14 cellular contexts compared by ENCODE assay signal in genomic region chr17:50804749-50805475, GRCh38. TPM values are rescaled to one million over a fixed set of nuclear protein-coding genes. Genes with fewer than 3 reads are reported as not detected.
DNase-seq lines count a peak whose midpoint lies in the region; ATAC-seq, FAIRE-seq and TF ChIP-seq lines count a peak whose summit lies in the region.
"Not testable (repeated sequence)": the region's sequence is repeated elsewhere in the genome, so short reads cannot be mapped to it uniquely, and the experiment has no call there.
"Had no signal": no experiment of that assay in that cellular context is flagged by ENCODE, and none has a peak within 500 bp of the region (broad histone marks: within the 10 kb centered on the region; RNA-seq: fewer than 3 reads in every experiment).

No MANE protein-coding gene starts in this region.

- H3K27ac ChIP-seq in body of pancreas (peak overlapping the region; percentile 32 to 64 (median 55)), right lobe of liver (peak overlapping the region in 2 of 3 donors; percentile 44 to 93)
- H3K27ac ChIP-seq in keratinocyte (ENCODE audit: control insufficient read depth, insufficient read depth, low read length); trophoblast cell (ENCODE audit: low read depth, low read length): not testable (repeated sequence)

- not testable (repeated sequence) for TF ChIP-seq CTCF in body of pancreas (IDR thresholded peaks at IDR 0.05); keratinocyte (optimal IDR thresholded peaks at IDR 0.05 in 1 of 3, IDR thresholded peaks at IDR 0.05 in 1 of 3, conservative IDR thresholded peaks at IDR 0.05 in 1 of 3; ENCODE audit: extremely low read depth in 1 of 3, insufficient read depth in 2 of 3, low read length in 3 of 3); right lobe of liver (IDR thresholded peaks at IDR 0.05)

- not testable (repeated sequence) for H3K9me3 Mint-ChIP-seq in activated T-cell treated with anti-CD3 and anti-CD28 coated beads, Interleukin-2, amount 50 U/mL, for 72 hours

- H3K9me3 ChIP-seq in body of pancreas; keratinocyte (ENCODE audit: control insufficient read depth, low read depth, low read length); right lobe of liver; trophoblast cell (ENCODE audit: insufficient read depth, low read depth, low read length): not testable (repeated sequence)

- not testable (repeated sequence) for H3K23ac ChIP-seq in trophoblast cell (ENCODE audit: low read length)

- not testable (repeated sequence) for H3K4ac ChIP-seq in trophoblast cell (ENCODE audit: low read depth, low read length)

- not testable (repeated sequence) for H3K9ac ChIP-seq in keratinocyte (ENCODE audit: control insufficient read depth, extremely low read depth, insufficient read depth, low read length); trophoblast cell (ENCODE audit: low read length)

- H3K4me3 Mint-ChIP-seq in activated T-cell treated with anti-CD3 and anti-CD28 coated beads, Interleukin-2, amount 50 U/mL, for 72 hours: not testable (repeated sequence)

- H3K4me1 ChIP-seq in body of pancreas (peaks cover 26% of the 10 kb centered on the region), keratinocyte (ENCODE audit: control insufficient read depth, extremely low read depth, insufficient read depth, low read length) (peaks cover 31% of the 10 kb centered on the region), right lobe of liver (peaks cover 0 to 73% (median 35%) of the 10 kb centered on the region in 4 donors)
- H3K4me1 ChIP-seq in trophoblast cell (ENCODE audit: control insufficient read depth in 1 of 2, insufficient read depth in 2 of 2, low read length in 2 of 2): not testable (repeated sequence)

- H4K20me1 ChIP-seq in keratinocyte (ENCODE audit: control insufficient read depth, extremely low read depth, insufficient read depth, low read length): not testable (repeated sequence)

- not testable (repeated sequence) for H3K14ac ChIP-seq in trophoblast cell (ENCODE audit: low read length)

- dilution Hi-C loops in keratinocyte (cut with MboI; ENCODE audit: extremely low pct_ligation_motif_present, low sequenced_read_pairs): not testable (repeated sequence)

- not testable (repeated sequence) for H3K27me3 Mint-ChIP-seq in activated T-cell treated with anti-CD3 and anti-CD28 coated beads, Interleukin-2, amount 50 U/mL, for 72 hours (ENCODE audit: low read depth)

- H3K79me2 ChIP-seq in keratinocyte (ENCODE audit: control insufficient read depth, insufficient read depth, low read length); trophoblast cell (ENCODE audit: control insufficient read depth, insufficient read depth, low read length, poor library complexity): not testable (repeated sequence)

- not testable (repeated sequence) for H2AK5ac ChIP-seq in trophoblast cell (ENCODE audit: low read length)

- not testable (repeated sequence) for H2AFZ ChIP-seq in keratinocyte (ENCODE audit: control insufficient read depth, low read length); trophoblast cell (ENCODE audit: insufficient read depth, low read length, poor library complexity)

- intact Hi-C loops in body of pancreas (cut with DNase I); right lobe of liver (cut with DNase I): not testable (repeated sequence)

- H3K4me1 Mint-ChIP-seq in activated T-cell treated with anti-CD3 and anti-CD28 coated beads, Interleukin-2, amount 50 U/mL, for 72 hours (ENCODE audit: low read depth): not testable (repeated sequence)

- not testable (repeated sequence) for ATAC-seq in activated T-cell treated with anti-CD3 and anti-CD28 coated beads, Interleukin-2, amount 50 U/mL, for 72 hours (replicated peaks in 1 of 2); body of pancreas; right lobe of liver

- not testable (repeated sequence) for H3K4me3 ChIP-seq in body of pancreas; keratinocyte (ENCODE audit: control insufficient read depth in 2 of 3, extremely low read depth in 1 of 3, insufficient read depth in 2 of 3, low read depth in 1 of 3, low read length in 3 of 3); right lobe of liver; trophoblast cell (ENCODE audit: low read depth, low read length)

- DNase-seq in activated T-cell treated with anti-CD3 and anti-CD28 coated beads, Interleukin-2, amount 50 U/mL, for 72 hours; body of pancreas; keratinocyte (ENCODE audit: low read depth, low spot score); trophoblast cell: not testable (repeated sequence)
- peak in 1 of 3 donors; percentile 41 for DNase-seq in right lobe of liver

- not testable (repeated sequence) for H3K18ac ChIP-seq in trophoblast cell (ENCODE audit: low read length)

- FAIRE-seq in keratinocyte (lab: Jason Lieb, UNC): peak; percentile 5

- not testable (repeated sequence) for H2BK5ac ChIP-seq in trophoblast cell (ENCODE audit: low read depth, low read length, poor library complexity)

- H3K27ac Mint-ChIP-seq in activated T-cell treated with anti-CD3 and anti-CD28 coated beads, Interleukin-2, amount 50 U/mL, for 72 hours: peak overlapping the region; percentile 8

- not testable (repeated sequence) for H3K36me3 Mint-ChIP-seq in activated T-cell treated with anti-CD3 and anti-CD28 coated beads, Interleukin-2, amount 50 U/mL, for 72 hours (ENCODE audit: insufficient read depth in 2 of 2)

- H3K9me1 ChIP-seq in keratinocyte (ENCODE audit: control insufficient read depth, extremely low read depth, insufficient read depth, low read length): not testable (repeated sequence)

- WGBS in body of pancreas, 2 donors: 81 to 89% methylated on average over 13 of the region's 13 CpGs
- WGBS in right lobe of liver (ENCODE audit: insufficient coverage, low coverage, low lambda C conversion rate, missing lambda C conversion rate): 77% methylated on average over 11 of the region's 13 CpGs
- whole genome bisulfite sequencing in trophoblast cell (ENCODE audit: extremely low coverage, insufficient coverage, insufficient read length): no CpG with 5 or more reads among the region's 13 CpGs

- H3K36me3 ChIP-seq in body of pancreas (replicated peaks in 1 of 2; ENCODE audit: insufficient read depth in 1 of 2, low read depth in 2 of 2); keratinocyte (ENCODE audit: control insufficient read depth in 2 of 2, extremely low read depth in 1 of 2, insufficient read depth in 2 of 2, low read length in 2 of 2); right lobe of liver; trophoblast cell (ENCODE audit: control insufficient read depth in 1 of 2, insufficient read depth in 2 of 2, low read length in 2 of 2): not testable (repeated sequence)

- H2BK120ac ChIP-seq in trophoblast cell (ENCODE audit: insufficient read depth, low read length, poor library complexity): not testable (repeated sequence)

- H3K79me1 ChIP-seq in trophoblast cell (ENCODE audit: low read length): not testable (repeated sequence)

- H4K12ac ChIP-seq in trophoblast cell (ENCODE audit: low read depth, low read length): not testable (repeated sequence)

- H3K27me3 ChIP-seq in body of pancreas; keratinocyte (ENCODE audit: control insufficient read depth, extremely low read depth, insufficient read depth, low read length); right lobe of liver; trophoblast cell (ENCODE audit: insufficient read depth, low read length): not testable (repeated sequence)

- TF ChIP-seq POLR2A in body of pancreas (IDR thresholded peaks at IDR 0.05); right lobe of liver (IDR thresholded peaks at IDR 0.05): not testable (repeated sequence)

- not testable (repeated sequence) for H2BK12ac ChIP-seq in trophoblast cell (ENCODE audit: low read length)

- not testable (repeated sequence) for H3K4me2 ChIP-seq in keratinocyte (ENCODE audit: control insufficient read depth, extremely low read depth, insufficient read depth, low read depth, low read length); trophoblast cell (ENCODE audit: low read length)

- H4K91ac ChIP-seq in trophoblast cell (ENCODE audit: low read depth, low read length): peak overlapping the region; percentile 26

- not testable (repeated sequence) for H4K8ac ChIP-seq in trophoblast cell (ENCODE audit: low read depth, low read length)

RNA-seq across cellular contexts. Expression of gene WFIKKN2, which starts 30.5 kb away (rescaled TPM):
- total RNA-seq in activated T-cell treated with anti-CD3 and anti-CD28 coated beads, Interleukin-2, amount 50 U/mL, for 72 hours: not detected
- under 1 TPM; 0.26 to 0.66 TPM for total RNA-seq in body of pancreas
- not detected in 3 replicates for polyA plus RNA-seq in keratinocyte
- not detected for polyA plus RNA-seq in keratinocyte (2011; ENCODE audit: low read depth)
- not detected in 2 replicates for polyA plus RNA-seq in keratinocyte (2011; cell fraction: cytosol; rRNA removed)
- polyA plus RNA-seq in keratinocyte (2011; cell fraction: nucleus; rRNA removed): not detected in 2 replicates
- not detected in 2 replicates for polyA plus RNA-seq in keratinocyte (2012; ENCODE audit: low replicate concordance)
- not detected in 3 replicates for polyA minus RNA-seq in keratinocyte
- not detected for polyA minus RNA-seq in keratinocyte (2011; cell fraction: cytosol; rRNA and poly(A)+ RNA removed)
- not detected in 2 replicates for polyA minus RNA-seq in keratinocyte (2011; cell fraction: nucleus; rRNA and poly(A)+ RNA removed)
- total RNA-seq in right lobe of liver: not detected
- not detected in 2 replicates for polyA plus RNA-seq in trophoblast cell (2013)
- total RNA-seq: A673; CD4-positive, alpha-beta memory T cell; CD4-positive, CD25-positive, alpha-beta regulatory T cell; CD8-positive, alpha-beta memory T cell; Daoy; G401 had no signal
- polyA plus RNA-seq: CD14-positive monocyte; CD4-positive, alpha-beta memory T cell; CD4-positive, CD25-positive, alpha-beta regulatory T cell; CD8-positive, alpha-beta memory T cell; GM12878 had no signal

RNA-seq across cellular contexts. Expression of gene ANKRD40CL, which starts 37.6 kb away (rescaled TPM):
- total RNA-seq in activated T-cell treated with anti-CD3 and anti-CD28 coated beads, Interleukin-2, amount 50 U/mL, for 72 hours: not detected
- 1 to 10 TPM in 1 of 2 donors, not detected in 1; 1.6 TPM for total RNA-seq in body of pancreas
- polyA plus RNA-seq in keratinocyte: not detected in 3 replicates
- polyA plus RNA-seq in keratinocyte (2011; ENCODE audit: low read depth): not detected
- not detected in 2 replicates for polyA plus RNA-seq in keratinocyte (2011; cell fraction: cytosol; rRNA removed)
- not detected in 2 replicates for polyA plus RNA-seq in keratinocyte (2011; cell fraction: nucleus; rRNA removed)
- not detected in 2 replicates for polyA plus RNA-seq in keratinocyte (2012; ENCODE audit: low replicate concordance)
- not detected in 3 replicates for polyA minus RNA-seq in keratinocyte
- polyA minus RNA-seq in keratinocyte (2011; cell fraction: cytosol; rRNA and poly(A)+ RNA removed): not detected
- polyA minus RNA-seq in keratinocyte (2011; cell fraction: nucleus; rRNA and poly(A)+ RNA removed): not detected in 2 replicates
- total RNA-seq in right lobe of liver: under 1 TPM in 1 of 6 experiments, not detected in 5; 0.29 TPM
- not detected in 2 replicates for polyA plus RNA-seq in trophoblast cell (2013)
- total RNA-seq: A673; CD4-positive, alpha-beta memory T cell; CD4-positive, CD25-positive, alpha-beta regulatory T cell; CD8-positive, alpha-beta memory T cell; Daoy; G401; GM12878 had no signal
- polyA plus RNA-seq: AG04450; CD14-positive monocyte; CD4-positive, alpha-beta memory T cell; CD4-positive, CD25-positive, alpha-beta regulatory T cell; CD8-positive, alpha-beta memory T cell; GM12878 had no signal
